Comparison of ENCODE assay signal across 37 cellular contexts in the genomic region with DNA sequence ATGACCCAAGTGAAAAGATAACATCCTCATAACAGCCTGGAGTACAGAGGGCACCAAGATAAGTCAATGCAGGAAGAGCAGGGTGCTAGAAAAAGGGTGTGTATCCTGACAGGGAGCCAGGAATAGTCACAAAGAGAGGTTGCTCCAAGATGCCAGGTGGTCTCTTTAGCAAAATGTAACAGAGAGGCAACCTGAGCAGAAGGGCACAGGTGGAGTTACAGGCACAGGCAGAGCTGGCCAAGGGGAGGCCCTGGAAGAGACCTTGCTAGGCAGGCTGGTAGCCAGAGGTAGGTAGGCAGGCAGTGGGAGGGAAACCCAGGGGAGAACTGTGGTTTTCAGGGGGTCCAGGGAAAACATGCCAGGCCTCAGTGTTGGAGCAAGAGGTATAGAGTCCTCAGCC.
"Had no signal": no experiment of that assay in that cellular context is flagged by ENCODE, and none has a peak within 500 bp of the region (broad histone marks: within the 10 kb centered on the region; RNA-seq: fewer than 3 reads in every experiment).

No MANE protein-coding gene starts in this region.

- H3K4me1 Mint-ChIP-seq: activated CD4-positive, alpha-beta memory T cell treated with anti-CD3 and anti-CD28 coated beads, Interleukin-2, amount 10 ng/mL, durations not matched to agents 7 days and 5 days; activated CD8-positive, alpha-beta memory T cell treated with anti-CD3 and anti-CD28 coated beads, Interleukin-2, amount 10 ng/mL, durations not matched to agents 7 days and 5 days; activated naive CD8-positive, alpha-beta T cell treated with anti-CD3 and anti-CD28 coated beads for 36 hours had no signal

- H3K36me3 ChIP-seq: ascending aorta, cardiac muscle cell, MG63, Peyer's patch, WERI-Rb-1 had no signal

- DNase-seq: activated CD4-positive, alpha-beta memory T cell treated with anti-CD3 and anti-CD28 coated beads, Interleukin-2, amount 10 ng/mL, durations not matched to agents 7 days and 5 days; activated CD4-positive, alpha-beta T cell treated with anti-CD3 and anti-CD28 coated beads for 1 hour; activated CD4-positive, alpha-beta T cell treated with anti-CD3 and anti-CD28 coated beads for 48 hours; activated CD4-positive, CD25-positive, alpha-beta regulatory T cell; activated CD8-positive, alpha-beta memory T cell treated with anti-CD3 and anti-CD28 coated beads for 24 hours; activated CD8-positive, alpha-beta memory T cell treated with anti-CD3 and anti-CD28 coated beads, Interleukin-2, amount 10 ng/mL, durations not matched to agents 7 days and 5 days; activated CD8-positive, alpha-beta memory T cell treated with anti-CD3 and anti-CD28 coated beads, Interleukin-2, amount 50 U/mL, for 48 hours; activated effector memory CD4-positive, alpha-beta T cell treated with Interleukin-2 at 50 U/mL for 16 hours; activated naive CD4-positive, alpha-beta T cell; activated naive CD4-positive, alpha-beta T cell treated with anti-CD3 and anti-CD28 coated beads, Interleukin-2, amount 50 U/mL, for 16 hours; activated naive CD8-positive, alpha-beta T cell treated with anti-CD3 and anti-CD28 coated beads for 36 hours; activated T-cell treated with anti-CD3 and anti-CD28 coated beads, Interleukin-2, amount 50 U/mL, for 48 hours; amniotic stem cell; Kasumi-1; KG1; MG63; NCI-H1048; NCI-H1105 treated with DMSO at 0.1 percent for 48 hours; NCI-H1436; NCI-H1694 treated with DMSO at 0.1 percent for 48 hours; NCI-H2029; NCI-H2227 treated with DMSO at 0.1 percent for 48 hours; NCI-H446; NCI-H510A treated with DMSO at 0.1 percent for 48 hours; NCI-H526 treated with DMSO at 0.1 percent for 48 hours; NCI-H774; Peyer's patch; RPMI8226; SIG-M5; SW 1271; T-helper 1 cell; T-helper 2 cell; T-helper 9 cell; WERI-Rb-1 had no signal

- H3K4me1 ChIP-seq: ascending aorta, Peyer's patch had no signal

- H3K9me3 Mint-ChIP-seq: activated CD4-positive, alpha-beta memory T cell treated with anti-CD3 and anti-CD28 coated beads, Interleukin-2, amount 10 ng/mL, durations not matched to agents 7 days and 5 days; activated naive CD8-positive, alpha-beta T cell treated with anti-CD3 and anti-CD28 coated beads for 36 hours had no signal

- H3K4me3 ChIP-seq: ascending aorta, cardiac muscle cell, MG63, Peyer's patch had no signal

- H3K27me3 ChIP-seq: ascending aorta, cardiac muscle cell, MG63, Peyer's patch had no signal

- H3K9me3 ChIP-seq: ascending aorta, MG63, Peyer's patch had no signal

- H3K27ac ChIP-seq: ascending aorta, cardiac muscle cell, Peyer's patch, WERI-Rb-1 had no signal

- ATAC-seq: activated CD8-positive, alpha-beta memory T cell treated with anti-CD3 and anti-CD28 coated beads, Interleukin-2, amount 10 ng/mL, durations not matched to agents 7 days and 5 days; Right ventricle myocardium inferior had no signal

- H3K27me3 Mint-ChIP-seq: activated CD4-positive, alpha-beta memory T cell treated with anti-CD3 and anti-CD28 coated beads, Interleukin-2, amount 10 ng/mL, durations not matched to agents 7 days and 5 days; activated CD8-positive, alpha-beta memory T cell treated with anti-CD3 and anti-CD28 coated beads, Interleukin-2, amount 10 ng/mL, durations not matched to agents 7 days and 5 days; activated naive CD8-positive, alpha-beta T cell treated with anti-CD3 and anti-CD28 coated beads for 36 hours had no signal

- H3K4me3 Mint-ChIP-seq: activated CD4-positive, alpha-beta memory T cell treated with anti-CD3 and anti-CD28 coated beads, Interleukin-2, amount 10 ng/mL, durations not matched to agents 7 days and 5 days; activated CD8-positive, alpha-beta memory T cell treated with anti-CD3 and anti-CD28 coated beads, Interleukin-2, amount 10 ng/mL, durations not matched to agents 7 days and 5 days; activated naive CD8-positive, alpha-beta T cell treated with anti-CD3 and anti-CD28 coated beads for 36 hours had no signal

- H3K27ac Mint-ChIP-seq: activated CD4-positive, alpha-beta memory T cell treated with anti-CD3 and anti-CD28 coated beads, Interleukin-2, amount 10 ng/mL, durations not matched to agents 7 days and 5 days; activated CD8-positive, alpha-beta memory T cell treated with anti-CD3 and anti-CD28 coated beads, Interleukin-2, amount 10 ng/mL, durations not matched to agents 7 days and 5 days; activated naive CD8-positive, alpha-beta T cell treated with anti-CD3 and anti-CD28 coated beads for 36 hours had no signal
